11 cellular contexts compared by ENCODE assay signal in genomic region chr7:30463400-30464145, GRCh38. TPM values are rescaled to one million over a fixed set of nuclear protein-coding genes. Genes with fewer than 3 reads are reported as not detected.
A peak's percentile ranks its signal among the peaks of the same experiment; 100 is the strongest.
DNase-seq lines count a peak whose midpoint lies in the region; ATAC-seq, FAIRE-seq and TF ChIP-seq lines count a peak whose summit lies in the region.
"Had no signal": no experiment of that assay in that cellular context is flagged by ENCODE, and none has a peak within 500 bp of the region (broad histone marks: within the 10 kb centered on the region; RNA-seq: fewer than 3 reads in every experiment).

No MANE protein-coding gene starts in this region.

- POLR2A ChIA-PET in activated CD4-positive, alpha-beta memory T cell treated with anti-CD3 and anti-CD28 coated beads for 36 hours (lab: Charles Lee): no interaction called here

- H3K9me3 Mint-ChIP-seq in activated CD4-positive, alpha-beta memory T cell treated with anti-CD3 and anti-CD28 coated beads for 36 hours: no peaks in the 10 kb centered on the region

- DNase-seq in omental fat pad (ENCODE audit: low spot score): no peak
- DNase-seq in effector CD4-positive, alpha-beta T cell: no peak
- DNase-seq in activated CD4-positive, alpha-beta memory T cell treated with anti-CD3 and anti-CD28 coated beads for 36 hours: no peak
- no peak for DNase-seq in D721Med (ENCODE audit: insufficient read length, low spot score)
- DNase-seq: aorta had no signal

- no peaks in the 10 kb centered on the region for H3K36me3 ChIP-seq in parathyroid adenoma (ENCODE audit: control insufficient read depth, insufficient read depth, low read length)

- H3K27me3 Mint-ChIP-seq in activated CD4-positive, alpha-beta memory T cell treated with anti-CD3 and anti-CD28 coated beads for 36 hours: no peaks in the 10 kb centered on the region

- no peak for TF ChIP-seq CTCF in parathyroid adenoma (IDR thresholded peaks at IDR 0.05)
- TF ChIP-seq CTCF in omental fat pad (IDR thresholded peaks at IDR 0.05): no peak
- TF ChIP-seq CTCF in D721Med (IDR thresholded peaks at IDR 0.05; ENCODE audit: insufficient read depth, missing control alignments): no peak

- H3K4me1 ChIP-seq in parathyroid adenoma: peaks cover 27% of the 10 kb centered on the region

- no peak overlapping the region for H3K4me3 Mint-ChIP-seq in activated CD4-positive, alpha-beta memory T cell treated with anti-CD3 and anti-CD28 coated beads for 36 hours

- H3K4me2 ChIP-seq in parathyroid adenoma (ENCODE audit: low read length): no peak overlapping the region

- H3K4me1 Mint-ChIP-seq in activated CD4-positive, alpha-beta memory T cell treated with anti-CD3 and anti-CD28 coated beads for 36 hours (ENCODE audit: low read depth): peaks cover 19% of the 10 kb centered on the region

- no peak for FAIRE-seq in D721Med (lab: Jason Lieb, UNC)
- FAIRE-seq: islet of Langerhans had no signal

- H2AFZ ChIP-seq in parathyroid adenoma: peak overlapping the region; percentile 76

- H3K27ac Mint-ChIP-seq in activated CD4-positive, alpha-beta memory T cell treated with anti-CD3 and anti-CD28 coated beads for 36 hours: no peak overlapping the region

- peak overlapping the region; percentile 66 for H3K27ac ChIP-seq in parathyroid adenoma
- H3K27ac ChIP-seq: epithelial cell of prostate had no signal

- CTCF ChIA-PET in activated CD4-positive, alpha-beta memory T cell treated with anti-CD3 and anti-CD28 coated beads for 36 hours (lab: Charles Lee): no interaction called here

- no peaks in the 10 kb centered on the region for H3K27me3 ChIP-seq in parathyroid adenoma (ENCODE audit: control insufficient read depth, insufficient read depth, low read length)

- H3K36me3 Mint-ChIP-seq in activated CD4-positive, alpha-beta memory T cell treated with anti-CD3 and anti-CD28 coated beads for 36 hours: peaks cover 2% of the 10 kb centered on the region

- peak; percentile 41 for ATAC-seq in GM18519 (IDR thresholded peaks at IDR 0.05; ENCODE audit: low FRiP score, unreplicated experiment)
- ATAC-seq in GM21576 (IDR thresholded peaks at IDR 0.05; ENCODE audit: unreplicated experiment): peak; percentile 69
- ATAC-seq in HG03558 (IDR thresholded peaks at IDR 0.05; ENCODE audit: extremely low read depth, unreplicated experiment): peak; percentile 41
- no peak for ATAC-seq in omental fat pad (ENCODE audit: low FRiP score)

- no peak overlapping the region for H3K9ac ChIP-seq in parathyroid adenoma

- H3K4me3 ChIP-seq in parathyroid adenoma (ENCODE audit: low read depth, low read length): no peak overlapping the region

- H3K9me3 ChIP-seq in parathyroid adenoma (ENCODE audit: control insufficient read depth, low read length): no peaks in the 10 kb centered on the region

- intact Hi-C loops in activated CD4-positive, alpha-beta memory T cell treated with anti-CD3 and anti-CD28 coated beads for 36 hours (cut with micrococcal nuclease): no loop called here

- peaks cover 4% of the 10 kb centered on the region for H3K79me2 ChIP-seq in parathyroid adenoma

RNA-seq across cellular contexts. Expression of gene NOD1, which starts 15.0 kb away (rescaled TPM):
- 10 to 100 TPM; 18.8 to 48.7 (median 33.3) TPM for total RNA-seq in omental fat pad
- total RNA-seq in activated CD4-positive, alpha-beta memory T cell treated with anti-CD3 and anti-CD28 coated beads for 36 hours: 10 to 100 TPM; 12.8 to 14.0 TPM

RNA-seq across cellular contexts. Expression of gene GGCT, which starts 41.1 kb away (rescaled TPM):
- total RNA-seq in omental fat pad: 100 to 1,000 TPM in 2 of 4 donors, 10 to 100 TPM in 2; 33.6 to 210 (median 130) TPM
- 10 to 100 TPM; 60.5 to 68.0 TPM for total RNA-seq in activated CD4-positive, alpha-beta memory T cell treated with anti-CD3 and anti-CD28 coated beads for 36 hours
